ENCODE assay signal across 9 cellular contexts in the genomic region with DNA sequence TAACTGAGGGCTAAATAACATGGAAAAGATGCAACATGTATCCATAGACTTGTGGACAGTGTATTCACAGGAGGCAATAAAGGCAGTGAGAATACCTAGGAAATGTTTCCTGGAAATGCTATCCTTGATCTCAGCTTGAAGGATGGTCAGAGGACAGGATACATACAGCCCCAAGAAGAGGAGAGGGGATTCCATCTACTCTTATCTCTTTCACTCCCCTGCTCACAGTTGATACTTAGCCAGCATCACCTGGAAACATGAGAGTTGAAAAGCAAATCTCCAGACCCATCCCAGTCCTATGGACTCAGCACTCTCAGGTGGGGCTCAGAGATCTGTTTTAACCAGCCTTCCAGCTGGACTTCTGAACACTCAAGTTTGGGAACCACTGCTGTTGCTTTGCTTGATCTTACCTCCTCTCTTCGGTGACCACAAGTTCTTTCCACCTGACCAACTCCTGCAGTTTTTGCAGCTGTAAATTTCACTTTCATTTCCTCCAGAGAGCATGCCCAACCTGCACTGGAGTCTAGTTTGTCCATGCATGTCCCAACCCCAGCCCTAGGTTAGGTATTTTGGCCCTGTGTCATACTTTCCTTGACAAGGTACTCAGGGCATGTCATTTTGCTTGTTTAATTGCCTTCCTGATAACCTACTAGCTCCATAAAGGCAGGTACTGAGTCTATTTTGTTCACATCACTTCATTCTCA. TPM values are rescaled to one million over a fixed set of nuclear protein-coding genes. Genes with fewer than 3 reads are reported as not detected.
DNase-seq lines count a peak whose midpoint lies in the region; ATAC-seq lines count a peak whose summit lies in the region.
"Had no signal": no experiment of that assay in that cellular context is flagged by ENCODE, and none has a peak within 500 bp of the region (broad histone marks: within the 10 kb centered on the region; RNA-seq: fewer than 3 reads in every experiment).

No MANE protein-coding gene starts in this region.

- CTCF ChIA-PET in activated CD4-positive, alpha-beta memory T cell treated with anti-CD3 and anti-CD28 coated beads for 36 hours (lab: Charles Lee): interaction anchor here (0.9 to 1.8 kb wide), 2 partner anchors 73 to 90 kb away, joined by 3 to 5 read pairs; no protein-coding TSS in a partner anchor

- peaks cover 9% of the 10 kb centered on the region for H3K36me3 Mint-ChIP-seq in activated CD4-positive, alpha-beta memory T cell treated with anti-CD3 and anti-CD28 coated beads for 36 hours
- H3K36me3 Mint-ChIP-seq in stimulated activated memory B cell treated with anti-CD40 and anti-IgM and Interleukin-4, amounts not matched to agents 10 μg/mL and 1 μg/mL and 100 μg/mL, for 72 hours: no peaks in the 10 kb centered on the region

- H3K27me3 Mint-ChIP-seq in activated CD4-positive, alpha-beta memory T cell treated with anti-CD3 and anti-CD28 coated beads for 36 hours: no peaks in the 10 kb centered on the region
- no peaks in the 10 kb centered on the region for H3K27me3 Mint-ChIP-seq in stimulated activated memory B cell treated with anti-CD40 and anti-IgM and Interleukin-4, amounts not matched to agents 10 μg/mL and 1 μg/mL and 100 μg/mL, for 72 hours
- H3K27me3 Mint-ChIP-seq: stimulated activated naive CD8-positive, alpha-beta T cell treated with anti-CD3 and anti-CD28 coated beads, Interleukin-15, Interleukin-2, amounts not matched to agents 100 ng/mL and 50 ng/mL, for 24 hours had no signal

- intact Hi-C loops in activated CD4-positive, alpha-beta memory T cell treated with anti-CD3 and anti-CD28 coated beads for 36 hours (cut with micrococcal nuclease): no loop called here
- intact Hi-C loops in posterior cingulate gyrus (cut with DNase I): no loop called here

- H3K4me1 Mint-ChIP-seq in activated CD4-positive, alpha-beta memory T cell treated with anti-CD3 and anti-CD28 coated beads for 36 hours (ENCODE audit: low read depth): peaks cover 63% of the 10 kb centered on the region
- H3K4me1 Mint-ChIP-seq in stimulated activated memory B cell treated with anti-CD40 and anti-IgM and Interleukin-4, amounts not matched to agents 10 μg/mL and 1 μg/mL and 100 μg/mL, for 72 hours: peaks cover 20% of the 10 kb centered on the region

- POLR2A ChIA-PET in activated CD4-positive, alpha-beta memory T cell treated with anti-CD3 and anti-CD28 coated beads for 36 hours (lab: Charles Lee): no interaction called here

- DNase-seq in activated CD4-positive, CD25-positive, alpha-beta regulatory T cell (lab: John Stamatoyannopoulos, UW): no peak
- peak; percentile 29 for DNase-seq in activated CD4-positive, alpha-beta memory T cell treated with anti-CD3 and anti-CD28 coated beads for 36 hours
- no peak for DNase-seq in retina
- no peak for DNase-seq in posterior cingulate gyrus
- DNase-seq in KG1 (lab: John Stamatoyannopoulos, UW): no peak

- H3K4me3 Mint-ChIP-seq in activated CD4-positive, alpha-beta memory T cell treated with anti-CD3 and anti-CD28 coated beads for 36 hours: no peak overlapping the region
- no peak overlapping the region for H3K4me3 Mint-ChIP-seq in stimulated activated memory B cell treated with anti-CD40 and anti-IgM and Interleukin-4, amounts not matched to agents 10 μg/mL and 1 μg/mL and 100 μg/mL, for 72 hours
- H3K4me3 Mint-ChIP-seq: stimulated activated naive CD8-positive, alpha-beta T cell treated with anti-CD3 and anti-CD28 coated beads, Interleukin-15, Interleukin-2, amounts not matched to agents 100 ng/mL and 50 ng/mL, for 24 hours had no signal

- no peaks in the 10 kb centered on the region for H3K9me3 Mint-ChIP-seq in activated CD4-positive, alpha-beta memory T cell treated with anti-CD3 and anti-CD28 coated beads for 36 hours
- no peaks in the 10 kb centered on the region for H3K9me3 Mint-ChIP-seq in stimulated activated memory B cell treated with anti-CD40 and anti-IgM and Interleukin-4, amounts not matched to agents 10 μg/mL and 1 μg/mL and 100 μg/mL, for 72 hours
- H3K9me3 Mint-ChIP-seq: stimulated activated naive CD8-positive, alpha-beta T cell treated with anti-CD3 and anti-CD28 coated beads, Interleukin-15, Interleukin-2, amounts not matched to agents 100 ng/mL and 50 ng/mL, for 24 hours had no signal

- H3K27ac Mint-ChIP-seq in activated CD4-positive, alpha-beta memory T cell treated with anti-CD3 and anti-CD28 coated beads for 36 hours: no peak overlapping the region
- H3K27ac Mint-ChIP-seq in stimulated activated memory B cell treated with anti-CD40 and anti-IgM and Interleukin-4, amounts not matched to agents 10 μg/mL and 1 μg/mL and 100 μg/mL, for 72 hours: no peak overlapping the region
- H3K27ac Mint-ChIP-seq: stimulated activated naive CD8-positive, alpha-beta T cell treated with anti-CD3 and anti-CD28 coated beads, Interleukin-15, Interleukin-2, amounts not matched to agents 100 ng/mL and 50 ng/mL, for 24 hours had no signal

- peak; percentile 46 to 48 for ATAC-seq in activated CD4-positive, CD25-positive, alpha-beta regulatory T cell treated with anti-CD3 and anti-CD28 coated beads, Interleukin-2, amount 50 U/mL, for 24 hours
- ATAC-seq in HG02943 (IDR thresholded peaks at IDR 0.05; ENCODE audit: low read depth, unreplicated experiment): peak; percentile 90
- ATAC-seq in stimulated activated memory B cell treated with anti-CD40 and anti-IgM and Interleukin-4, amounts not matched to agents 10 μg/mL and 1 μg/mL and 100 μg/mL, for 72 hours: peak; percentile 94

RNA-seq across cellular contexts. Expression of gene RELL1, which starts 10.4 kb away (rescaled TPM):
- 10 to 100 TPM; 15.0 to 16.0 TPM for total RNA-seq in activated CD4-positive, alpha-beta memory T cell treated with anti-CD3 and anti-CD28 coated beads for 36 hours
